In the genomic region with DNA sequence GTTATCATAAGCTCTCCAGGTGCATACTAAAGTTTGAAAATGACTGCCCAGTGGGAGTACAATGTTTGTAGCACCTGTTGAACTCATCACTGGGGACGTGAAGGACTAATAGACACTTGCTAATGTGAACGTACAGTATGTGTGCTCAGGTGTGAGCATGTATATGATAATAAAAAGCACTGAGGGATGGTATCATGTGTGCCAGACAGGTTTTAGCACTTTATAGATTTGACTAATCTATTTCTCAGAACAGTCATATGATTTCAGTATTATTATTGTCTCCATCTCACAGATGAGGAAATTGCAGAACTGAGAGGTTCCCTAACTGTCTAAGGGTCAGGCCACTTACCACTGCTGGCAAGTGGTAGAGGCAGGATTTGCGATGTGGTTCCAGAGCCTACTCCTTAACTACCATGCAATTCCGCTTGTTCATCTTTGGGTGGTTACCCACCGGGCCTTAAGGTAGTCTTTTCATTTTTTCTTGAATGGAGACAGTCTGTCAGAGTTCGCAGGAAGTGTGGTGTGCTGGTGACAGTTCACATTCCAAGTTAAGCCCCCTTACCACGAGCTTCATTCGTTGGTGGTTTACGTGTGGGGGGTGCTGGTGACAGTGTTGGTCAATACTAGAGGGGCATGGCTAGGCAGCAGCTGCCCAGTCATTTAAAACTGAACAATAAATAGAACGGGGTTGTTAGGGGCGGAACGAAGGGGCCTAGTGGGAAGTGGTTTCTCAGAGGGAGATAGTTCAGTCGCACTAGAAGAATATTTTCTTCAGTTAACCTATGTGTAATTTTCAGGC, we compare ENCODE assay signal across 1 cellular context.
A peak's percentile ranks its signal among the peaks of the same experiment; 100 is the strongest.
TF ChIP-seq lines count a peak whose summit lies in the region.

No MANE protein-coding gene starts in this region.

TF ChIP-seq in GM12878, 131 proteins besides CTCF, POLR2A, EP300 and RAD21 (continued from another document and continues in another):
- no peak for TF ChIP-seq KAT2A (conservative IDR thresholded peaks at IDR 0.05; ENCODE audit: control insufficient read depth, low read depth, low read length)
- no peak for TF ChIP-seq KDM1A (IDR thresholded peaks at IDR 0.05; ENCODE audit: borderline replicate concordance)
- peak; percentile 97 for TF ChIP-seq EED (IDR thresholded peaks at IDR 0.05; ENCODE audit: low read depth)
- peak; percentile 71 for TF ChIP-seq CREM (IDR thresholded peaks at IDR 0.05; ENCODE audit: low read depth)
- peak; percentile 84 to 88 for TF ChIP-seq BHLHE40 (IDR thresholded peaks at IDR 0.05; ENCODE audit: borderline replicate concordance in 1 of 2, low read depth in 2 of 2, low read length in 1 of 2)
- TF ChIP-seq, protein P1, sequence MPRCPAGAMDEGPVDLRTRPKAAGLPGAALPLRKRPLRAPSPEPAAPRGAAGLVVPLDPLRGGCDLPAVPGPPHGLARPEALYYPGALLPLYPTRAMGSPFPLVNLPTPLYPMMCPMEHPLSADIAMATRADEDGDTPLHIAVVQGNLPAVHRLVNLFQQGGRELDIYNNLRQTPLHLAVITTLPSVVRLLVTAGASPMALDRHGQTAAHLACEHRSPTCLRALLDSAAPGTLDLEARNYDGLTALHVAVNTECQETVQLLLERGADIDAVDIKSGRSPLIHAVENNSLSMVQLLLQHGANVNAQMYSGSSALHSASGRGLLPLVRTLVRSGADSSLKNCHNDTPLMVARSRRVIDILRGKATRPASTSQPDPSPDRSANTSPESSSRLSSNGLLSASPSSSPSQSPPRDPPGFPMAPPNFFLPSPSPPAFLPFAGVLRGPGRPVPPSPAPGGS (IDR thresholded peaks at IDR 0.05; ENCODE audit: borderline replicate concordance, insufficient read depth, low read depth, low read length, poor library complexity, severe bottlenecking), result peak; percentile 77
- no peak for TF ChIP-seq YY1 (IDR thresholded peaks at IDR 0.05; ENCODE audit: low read depth, low read length)
- TF ChIP-seq MXI1 (IDR thresholded peaks at IDR 0.05; ENCODE audit: low read depth, low read length), result peak; percentile 44; the same call in 1 of the 2 replicates
- peak; percentile 24; the same call in 1 of the 2 replicates for TF ChIP-seq CHD1 (IDR thresholded peaks at IDR 0.05; ENCODE audit: low read depth, low read length)
- no peak for TF ChIP-seq ZNF622 (IDR thresholded peaks at IDR 0.05)
- TF ChIP-seq, protein P2, sequence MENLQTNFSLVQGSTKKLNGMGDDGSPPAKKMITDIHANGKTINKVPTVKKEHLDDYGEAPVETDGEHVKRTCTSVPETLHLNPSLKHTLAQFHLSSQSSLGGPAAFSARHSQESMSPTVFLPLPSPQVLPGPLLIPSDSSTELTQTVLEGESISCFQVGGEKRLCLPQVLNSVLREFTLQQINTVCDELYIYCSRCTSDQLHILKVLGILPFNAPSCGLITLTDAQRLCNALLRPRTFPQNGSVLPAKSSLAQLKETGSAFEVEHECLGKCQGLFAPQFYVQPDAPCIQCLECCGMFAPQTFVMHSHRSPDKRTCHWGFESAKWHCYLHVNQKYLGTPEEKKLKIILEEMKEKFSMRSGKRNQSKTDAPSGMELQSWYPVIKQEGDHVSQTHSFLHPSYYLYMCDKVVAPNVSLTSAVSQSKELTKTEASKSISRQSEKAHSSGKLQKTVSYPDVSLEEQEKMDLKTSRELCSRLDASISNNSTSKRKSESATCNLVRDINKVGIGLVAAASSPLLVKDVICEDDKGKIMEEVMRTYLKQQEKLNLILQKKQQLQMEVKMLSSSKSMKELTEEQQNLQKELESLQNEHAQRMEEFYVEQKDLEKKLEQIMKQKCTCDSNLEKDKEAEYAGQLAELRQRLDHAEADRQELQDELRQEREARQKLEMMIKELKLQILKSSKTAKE (IDR thresholded peaks at IDR 0.05; ENCODE audit: low read depth, poor library complexity, severe bottlenecking), result peak; percentile 99
- no peak for TF ChIP-seq RFX5 (IDR thresholded peaks at IDR 0.05; ENCODE audit: low read depth, low read length)
- peak; percentile 35; the same call in 1 of the 2 replicates for TF ChIP-seq CBFB (IDR thresholded peaks at IDR 0.05; ENCODE audit: low read depth)
- no peak; the same call in 1 of the 2 replicates for TF ChIP-seq LARP7 (IDR thresholded peaks at IDR 0.05)
- TF ChIP-seq, protein P3, sequence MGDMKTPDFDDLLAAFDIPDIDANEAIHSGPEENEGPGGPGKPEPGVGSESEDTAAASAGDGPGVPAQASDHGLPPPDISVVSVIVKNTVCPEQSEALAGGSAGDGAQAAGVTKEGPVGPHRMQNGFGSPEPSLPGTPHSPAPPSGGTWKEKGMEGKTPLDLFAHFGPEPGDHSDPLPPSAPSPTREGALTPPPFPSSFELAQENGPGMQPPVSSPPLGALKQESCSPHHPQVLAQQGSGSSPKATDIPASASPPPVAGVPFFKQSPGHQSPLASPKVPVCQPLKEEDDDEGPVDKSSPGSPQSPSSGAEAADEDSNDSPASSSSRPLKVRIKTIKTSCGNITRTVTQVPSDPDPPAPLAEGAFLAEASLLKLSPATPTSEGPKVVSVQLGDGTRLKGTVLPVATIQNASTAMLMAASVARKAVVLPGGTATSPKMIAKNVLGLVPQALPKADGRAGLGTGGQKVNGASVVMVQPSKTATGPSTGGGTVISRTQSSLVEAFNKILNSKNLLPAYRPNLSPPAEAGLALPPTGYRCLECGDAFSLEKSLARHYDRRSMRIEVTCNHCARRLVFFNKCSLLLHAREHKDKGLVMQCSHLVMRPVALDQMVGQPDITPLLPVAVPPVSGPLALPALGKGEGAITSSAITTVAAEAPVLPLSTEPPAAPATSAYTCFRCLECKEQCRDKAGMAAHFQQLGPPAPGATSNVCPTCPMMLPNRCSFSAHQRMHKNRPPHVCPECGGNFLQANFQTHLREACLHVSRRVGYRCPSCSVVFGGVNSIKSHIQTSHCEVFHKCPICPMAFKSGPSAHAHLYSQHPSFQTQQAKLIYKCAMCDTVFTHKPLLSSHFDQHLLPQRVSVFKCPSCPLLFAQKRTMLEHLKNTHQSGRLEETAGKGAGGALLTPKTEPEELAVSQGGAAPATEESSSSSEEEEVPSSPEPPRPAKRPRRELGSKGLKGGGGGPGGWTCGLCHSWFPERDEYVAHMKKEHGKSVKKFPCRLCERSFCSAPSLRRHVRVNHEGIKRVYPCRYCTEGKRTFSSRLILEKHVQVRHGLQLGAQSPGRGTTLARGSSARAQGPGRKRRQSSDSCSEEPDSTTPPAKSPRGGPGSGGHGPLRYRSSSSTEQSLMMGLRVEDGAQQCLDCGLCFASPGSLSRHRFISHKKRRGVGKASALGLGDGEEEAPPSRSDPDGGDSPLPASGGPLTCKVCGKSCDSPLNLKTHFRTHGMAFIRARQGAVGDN (IDR thresholded peaks at IDR 0.05), result peak; percentile 28; the same call in 1 of the 2 replicates
- TF ChIP-seq, protein P4, sequence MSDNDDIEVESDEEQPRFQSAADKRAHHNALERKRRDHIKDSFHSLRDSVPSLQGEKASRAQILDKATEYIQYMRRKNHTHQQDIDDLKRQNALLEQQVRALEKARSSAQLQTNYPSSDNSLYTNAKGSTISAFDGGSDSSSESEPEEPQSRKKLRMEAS (IDR thresholded peaks at IDR 0.05; ENCODE audit: low read depth, low read length), result no peak
- TF ChIP-seq, protein P5, sequence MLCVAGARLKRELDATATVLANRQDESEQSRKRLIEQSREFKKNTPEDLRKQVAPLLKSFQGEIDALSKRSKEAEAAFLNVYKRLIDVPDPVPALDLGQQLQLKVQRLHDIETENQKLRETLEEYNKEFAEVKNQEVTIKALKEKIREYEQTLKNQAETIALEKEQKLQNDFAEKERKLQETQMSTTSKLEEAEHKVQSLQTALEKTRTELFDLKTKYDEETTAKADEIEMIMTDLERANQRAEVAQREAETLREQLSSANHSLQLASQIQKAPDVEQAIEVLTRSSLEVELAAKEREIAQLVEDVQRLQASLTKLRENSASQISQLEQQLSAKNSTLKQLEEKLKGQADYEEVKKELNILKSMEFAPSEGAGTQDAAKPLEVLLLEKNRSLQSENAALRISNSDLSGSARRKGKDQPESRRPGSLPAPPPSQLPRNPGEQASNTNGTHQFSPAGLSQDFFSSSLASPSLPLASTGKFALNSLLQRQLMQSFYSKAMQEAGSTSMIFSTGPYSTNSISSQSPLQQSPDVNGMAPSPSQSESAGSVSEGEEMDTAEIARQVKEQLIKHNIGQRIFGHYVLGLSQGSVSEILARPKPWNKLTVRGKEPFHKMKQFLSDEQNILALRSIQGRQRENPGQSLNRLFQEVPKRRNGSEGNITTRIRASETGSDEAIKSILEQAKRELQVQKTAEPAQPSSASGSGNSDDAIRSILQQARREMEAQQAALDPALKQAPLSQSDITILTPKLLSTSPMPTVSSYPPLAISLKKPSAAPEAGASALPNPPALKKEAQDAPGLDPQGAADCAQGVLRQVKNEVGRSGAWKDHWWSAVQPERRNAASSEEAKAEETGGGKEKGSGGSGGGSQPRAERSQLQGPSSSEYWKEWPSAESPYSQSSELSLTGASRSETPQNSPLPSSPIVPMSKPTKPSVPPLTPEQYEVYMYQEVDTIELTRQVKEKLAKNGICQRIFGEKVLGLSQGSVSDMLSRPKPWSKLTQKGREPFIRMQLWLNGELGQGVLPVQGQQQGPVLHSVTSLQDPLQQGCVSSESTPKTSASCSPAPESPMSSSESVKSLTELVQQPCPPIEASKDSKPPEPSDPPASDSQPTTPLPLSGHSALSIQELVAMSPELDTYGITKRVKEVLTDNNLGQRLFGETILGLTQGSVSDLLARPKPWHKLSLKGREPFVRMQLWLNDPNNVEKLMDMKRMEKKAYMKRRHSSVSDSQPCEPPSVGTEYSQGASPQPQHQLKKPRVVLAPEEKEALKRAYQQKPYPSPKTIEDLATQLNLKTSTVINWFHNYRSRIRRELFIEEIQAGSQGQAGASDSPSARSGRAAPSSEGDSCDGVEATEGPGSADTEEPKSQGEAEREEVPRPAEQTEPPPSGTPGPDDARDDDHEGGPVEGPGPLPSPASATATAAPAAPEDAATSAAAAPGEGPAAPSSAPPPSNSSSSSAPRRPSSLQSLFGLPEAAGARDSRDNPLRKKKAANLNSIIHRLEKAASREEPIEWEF (IDR thresholded peaks at IDR 0.05; ENCODE audit: insufficient replicate concordance, low read depth, low read length), result peak; percentile 32
- TF ChIP-seq, protein P6, sequence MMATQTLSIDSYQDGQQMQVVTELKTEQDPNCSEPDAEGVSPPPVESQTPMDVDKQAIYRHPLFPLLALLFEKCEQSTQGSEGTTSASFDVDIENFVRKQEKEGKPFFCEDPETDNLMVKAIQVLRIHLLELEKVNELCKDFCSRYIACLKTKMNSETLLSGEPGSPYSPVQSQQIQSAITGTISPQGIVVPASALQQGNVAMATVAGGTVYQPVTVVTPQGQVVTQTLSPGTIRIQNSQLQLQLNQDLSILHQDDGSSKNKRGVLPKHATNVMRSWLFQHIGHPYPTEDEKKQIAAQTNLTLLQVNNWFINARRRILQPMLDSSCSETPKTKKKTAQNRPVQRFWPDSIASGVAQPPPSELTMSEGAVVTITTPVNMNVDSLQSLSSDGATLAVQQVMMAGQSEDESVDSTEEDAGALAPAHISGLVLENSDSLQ (IDR thresholded peaks at IDR 0.05), result peak; percentile 43
- peak; percentile 80 for TF ChIP-seq BMI1 (IDR thresholded peaks at IDR 0.05; ENCODE audit: borderline replicate concordance)
- peak; percentile 96 for TF ChIP-seq MTA2 (IDR thresholded peaks at IDR 0.05; ENCODE audit: low read depth)
- peak; percentile 75 for TF ChIP-seq MEF2B (IDR thresholded peaks at IDR 0.05; ENCODE audit: partially characterized antibody, poor library complexity, severe bottlenecking)
- peak; percentile 88 for TF ChIP-seq RUNX3 (IDR thresholded peaks at IDR 0.05; ENCODE audit: low read length)
- no peak for TF ChIP-seq EGR1 (IDR thresholded peaks at IDR 0.05; ENCODE audit: borderline replicate concordance in 1 of 2, low read depth in 2 of 2, low read length in 2 of 2)
- TF ChIP-seq SMAD1 (IDR thresholded peaks at IDR 0.05; ENCODE audit: low read depth, partially characterized antibody), result peak; percentile 20
- TF ChIP-seq PML (IDR thresholded peaks at IDR 0.05; ENCODE audit: low read length), result peak; percentile 77
- TF ChIP-seq RAD51 (IDR thresholded peaks at IDR 0.05), result peak; percentile 67
- no peak for TF ChIP-seq YBX1 (IDR thresholded peaks at IDR 0.05)
- TF ChIP-seq SMC3 (IDR thresholded peaks at IDR 0.05; ENCODE audit: borderline replicate concordance, low read length), result no peak
- TF ChIP-seq SPI1 (IDR thresholded peaks at IDR 0.05; ENCODE audit: borderline replicate concordance, insufficient read depth, low read depth, low read length), result peak; percentile 94
- TF ChIP-seq, protein P7, sequence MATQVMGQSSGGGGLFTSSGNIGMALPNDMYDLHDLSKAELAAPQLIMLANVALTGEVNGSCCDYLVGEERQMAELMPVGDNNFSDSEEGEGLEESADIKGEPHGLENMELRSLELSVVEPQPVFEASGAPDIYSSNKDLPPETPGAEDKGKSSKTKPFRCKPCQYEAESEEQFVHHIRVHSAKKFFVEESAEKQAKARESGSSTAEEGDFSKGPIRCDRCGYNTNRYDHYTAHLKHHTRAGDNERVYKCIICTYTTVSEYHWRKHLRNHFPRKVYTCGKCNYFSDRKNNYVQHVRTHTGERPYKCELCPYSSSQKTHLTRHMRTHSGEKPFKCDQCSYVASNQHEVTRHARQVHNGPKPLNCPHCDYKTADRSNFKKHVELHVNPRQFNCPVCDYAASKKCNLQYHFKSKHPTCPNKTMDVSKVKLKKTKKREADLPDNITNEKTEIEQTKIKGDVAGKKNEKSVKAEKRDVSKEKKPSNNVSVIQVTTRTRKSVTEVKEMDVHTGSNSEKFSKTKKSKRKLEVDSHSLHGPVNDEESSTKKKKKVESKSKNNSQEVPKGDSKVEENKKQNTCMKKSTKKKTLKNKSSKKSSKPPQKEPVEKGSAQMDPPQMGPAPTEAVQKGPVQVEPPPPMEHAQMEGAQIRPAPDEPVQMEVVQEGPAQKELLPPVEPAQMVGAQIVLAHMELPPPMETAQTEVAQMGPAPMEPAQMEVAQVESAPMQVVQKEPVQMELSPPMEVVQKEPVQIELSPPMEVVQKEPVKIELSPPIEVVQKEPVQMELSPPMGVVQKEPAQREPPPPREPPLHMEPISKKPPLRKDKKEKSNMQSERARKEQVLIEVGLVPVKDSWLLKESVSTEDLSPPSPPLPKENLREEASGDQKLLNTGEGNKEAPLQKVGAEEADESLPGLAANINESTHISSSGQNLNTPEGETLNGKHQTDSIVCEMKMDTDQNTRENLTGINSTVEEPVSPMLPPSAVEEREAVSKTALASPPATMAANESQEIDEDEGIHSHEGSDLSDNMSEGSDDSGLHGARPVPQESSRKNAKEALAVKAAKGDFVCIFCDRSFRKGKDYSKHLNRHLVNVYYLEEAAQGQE (IDR thresholded peaks at IDR 0.05; ENCODE audit: low read depth, low read length), result no peak
- TF ChIP-seq NR2F1 (conservative IDR thresholded peaks at IDR 0.05), result peak; percentile 99
- TF ChIP-seq WRNIP1 (IDR thresholded peaks at IDR 0.05; ENCODE audit: borderline replicate concordance, low read depth, low read length), result no peak; the same call in 1 of the 2 replicates
- TF ChIP-seq SIN3A (IDR thresholded peaks at IDR 0.05; ENCODE audit: low read depth, low read length), result 0 out of 2 replicates have a peak, but pooled peaks have one; percentile 20
- TF ChIP-seq SMARCA5 (IDR thresholded peaks at IDR 0.05), result peak; percentile 67
- peak; percentile 95 for TF ChIP-seq IRF4 (IDR thresholded peaks at IDR 0.05; ENCODE audit: low read depth, low read length)
- no peak for TF ChIP-seq CREB1 (IDR thresholded peaks at IDR 0.05; ENCODE audit: low read depth)
- TF ChIP-seq, protein P8, sequence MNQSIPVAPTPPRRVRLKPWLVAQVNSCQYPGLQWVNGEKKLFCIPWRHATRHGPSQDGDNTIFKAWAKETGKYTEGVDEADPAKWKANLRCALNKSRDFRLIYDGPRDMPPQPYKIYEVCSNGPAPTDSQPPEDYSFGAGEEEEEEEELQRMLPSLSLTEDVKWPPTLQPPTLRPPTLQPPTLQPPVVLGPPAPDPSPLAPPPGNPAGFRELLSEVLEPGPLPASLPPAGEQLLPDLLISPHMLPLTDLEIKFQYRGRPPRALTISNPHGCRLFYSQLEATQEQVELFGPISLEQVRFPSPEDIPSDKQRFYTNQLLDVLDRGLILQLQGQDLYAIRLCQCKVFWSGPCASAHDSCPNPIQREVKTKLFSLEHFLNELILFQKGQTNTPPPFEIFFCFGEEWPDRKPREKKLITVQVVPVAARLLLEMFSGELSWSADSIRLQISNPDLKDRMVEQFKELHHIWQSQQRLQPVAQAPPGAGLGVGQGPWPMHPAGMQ (IDR thresholded peaks at IDR 0.05; ENCODE audit: borderline replicate concordance), result no peak
